ENCODE assay signal across 14 cellular contexts in the genomic region with DNA sequence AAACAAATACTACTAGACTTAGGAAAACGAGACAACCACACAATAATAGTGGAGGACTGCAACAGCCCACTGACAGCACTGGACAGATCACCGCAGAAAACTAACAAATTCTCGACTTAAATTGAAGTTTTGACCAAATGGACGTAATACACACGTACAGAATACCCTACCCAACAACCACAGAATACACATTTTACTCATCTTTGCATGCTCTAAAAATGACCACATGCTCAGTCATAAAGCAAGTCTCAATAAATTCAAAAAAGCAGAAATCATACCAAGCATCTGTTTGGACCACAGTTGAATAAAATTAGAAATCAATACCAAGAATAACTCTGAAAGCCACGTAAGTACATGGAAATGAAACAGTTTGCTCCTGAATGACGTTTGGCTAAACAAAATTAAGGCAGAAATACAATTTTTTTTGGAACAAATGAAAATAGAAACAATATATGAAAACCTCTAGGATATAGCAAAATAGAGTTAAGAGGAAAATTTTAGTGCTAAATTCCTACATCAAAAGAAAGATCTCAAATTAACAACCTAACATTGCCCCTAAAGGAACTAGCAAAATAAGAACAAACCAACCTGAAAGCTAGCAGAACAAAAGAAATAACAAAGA. TPM values are rescaled to one million over a fixed set of nuclear protein-coding genes. Genes with fewer than 3 reads are reported as not detected.
DNase-seq lines count a peak whose midpoint lies in the region; ATAC-seq and TF ChIP-seq lines count a peak whose summit lies in the region.
"Had no signal": no experiment of that assay in that cellular context is flagged by ENCODE, and none has a peak within 500 bp of the region (broad histone marks: within the 10 kb centered on the region; RNA-seq: fewer than 3 reads in every experiment).

No MANE protein-coding gene starts in this region.

- H3K27ac ChIP-seq in upper lobe of left lung (no peak overlapping the region), right cardiac atrium (ENCODE audit: low read length) (no peak overlapping the region)
- H3K27ac ChIP-seq: cardiac muscle cell, right lobe of liver had no signal

- intact Hi-C loops in right cardiac atrium (cut with DNase I): no loop called here

- H3K4me1 ChIP-seq in upper lobe of left lung (peaks cover 0 to 11% (median 4%) of the 10 kb centered on the region in 4 donors), right cardiac atrium (ENCODE audit: control insufficient read depth, insufficient read depth, low read length) (peaks cover 8% of the 10 kb centered on the region)

- 89 to 94% methylated on average over 7 of the region's 7 CpGs for WGBS in upper lobe of left lung, 2 donors
- WGBS in right cardiac atrium: 94% methylated on average over 7 of the region's 7 CpGs

- TF ChIP-seq CTCF in upper lobe of left lung (IDR thresholded peaks at IDR 0.05): no peak

- peak; percentile 13 for DNase-seq in MV-4-11 (lab: John Stamatoyannopoulos, UW)
- no peak for DNase-seq in upper lobe of left lung
- DNase-seq in activated CD4-positive, alpha-beta T cell treated with anti-CD3 and anti-CD28 coated beads, Interleukin-2, amount 50 U/mL, for 4 hours: no peak
- no peak for DNase-seq in right cardiac atrium
- DNase-seq in G401 (ENCODE audit: low spot score): no peak
- DNase-seq: activated gamma-delta T cell treated with Interleukin-2 at 50 U/mL for 16 hours, NCI-H526 treated with DMSO at 0.1 percent for 48 hours, right lobe of liver, SIG-M5 had no signal

- H3K27me3 ChIP-seq in upper lobe of left lung (no peaks in the 10 kb centered on the region), right cardiac atrium (ENCODE audit: control insufficient read depth, insufficient read depth) (no peaks in the 10 kb centered on the region)
- H3K27me3 ChIP-seq: cardiac muscle cell, right lobe of liver had no signal

- peak; percentile 96 for ATAC-seq in GM18517 (IDR thresholded peaks at IDR 0.05; ENCODE audit: unreplicated experiment)
- ATAC-seq in GM19468 (IDR thresholded peaks at IDR 0.05; ENCODE audit: extremely low read depth, unreplicated experiment): peak; percentile 64
- peak; percentile 90 for ATAC-seq in HG02981 (IDR thresholded peaks at IDR 0.05; ENCODE audit: unreplicated experiment)
- ATAC-seq in upper lobe of left lung (ENCODE audit: low FRiP score in 2 of 2): no peak
- no peak for ATAC-seq in right cardiac atrium
- ATAC-seq: esophagus mucosa, right lobe of liver had no signal

- H3K4me3 ChIP-seq in upper lobe of left lung (no peak overlapping the region), right cardiac atrium (ENCODE audit: low read length) (no peak overlapping the region)
- H3K4me3 ChIP-seq: cardiac muscle cell, right lobe of liver had no signal

- H3K9me3 ChIP-seq in upper lobe of left lung (no peaks in the 10 kb centered on the region), right cardiac atrium (ENCODE audit: control insufficient read depth, low read length) (no peaks in the 10 kb centered on the region)
- H3K9me3 ChIP-seq: right lobe of liver had no signal

- no peak for TF ChIP-seq EP300 in upper lobe of left lung (IDR thresholded peaks at IDR 0.05)

- in situ Hi-C loops in G401 (cut with HindIII; ENCODE audit: low sequenced_read_pairs): no loop called here

- no peak for TF ChIP-seq POLR2A in upper lobe of left lung (IDR thresholded peaks at IDR 0.05)

- no peaks in the 10 kb centered on the region for H3K36me3 ChIP-seq in upper lobe of left lung
- H3K36me3 ChIP-seq: cardiac muscle cell, right lobe of liver had no signal

RNA-seq across cellular contexts. Expression of gene MAPK8, which starts 30.6 kb away (rescaled TPM):
- total RNA-seq in upper lobe of left lung (10 to 100 TPM; 33.6 to 61.6 (median 46.6) TPM), right cardiac atrium (10 to 100 TPM; 31.5 to 35.5 (median 34.1) TPM)
- 9.4 TPM for polyA plus RNA-seq in right cardiac atrium
- total RNA-seq in G401 (2014; rRNA removed; shearing (Covaris generic)): 63.8 and 64.1 TPM in 2 replicates

Comparison
In these comparisons a context has a peak if more than half of its experiments do, and no peak if none do; other contexts are left out.
1. ATAC-seq: peak in GM18517 (single experiment), GM19468 (single experiment) and HG02981 (single experiment); none in upper lobe of left lung (0 of 2) and right cardiac atrium (0 of 2).